Comparison of ENCODE assay signal across 13 cellular contexts in genomic region chr6:127146935-127147334, GRCh38. TPM values are rescaled to one million over a fixed set of nuclear protein-coding genes. Genes with fewer than 3 reads are reported as not detected.
DNase-seq lines count a peak whose midpoint lies in the region; ATAC-seq and TF ChIP-seq lines count a peak whose summit lies in the region.
"Had no signal": no experiment of that assay in that cellular context is flagged by ENCODE, and none has a peak within 500 bp of the region (broad histone marks: within the 10 kb centered on the region; RNA-seq: fewer than 3 reads in every experiment).

No MANE protein-coding gene starts in this region.

- H3K9me3 Mint-ChIP-seq in activated T-helper 1 cell treated with anti-CD3 and anti-CD28 coated beads, Interleukin-12 subunit alpha, Interleukin-12 subunit beta, Interleukin-2, Interleukin-4 antibody, amounts not matched to agents 30 ng/mL and 10 ng/mL and 1 ng/mL, durations not matched to agents 14 hours and 24 hours and 36 hours = no peaks in the 10 kb centered on the region
- H3K9me3 Mint-ChIP-seq in activated CD8-positive, alpha-beta T cell treated with anti-CD3 and anti-CD28 coated beads, Interleukin-2, amount 10 ng/mL, durations not matched to agents 7 days and 5 days (ENCODE audit: insufficient read depth) = no peaks in the 10 kb centered on the region

- H3K36me3 Mint-ChIP-seq in activated T-helper 1 cell treated with anti-CD3 and anti-CD28 coated beads, Interleukin-12 subunit alpha, Interleukin-12 subunit beta, Interleukin-2, Interleukin-4 antibody, amounts not matched to agents 30 ng/mL and 10 ng/mL and 1 ng/mL, durations not matched to agents 14 hours and 24 hours and 36 hours (ENCODE audit: low read depth) = no peaks in the 10 kb centered on the region
- H3K36me3 Mint-ChIP-seq in activated CD8-positive, alpha-beta T cell treated with anti-CD3 and anti-CD28 coated beads, Interleukin-2, amount 10 ng/mL, durations not matched to agents 7 days and 5 days (ENCODE audit: low read depth) = no peaks in the 10 kb centered on the region

- CTCF ChIA-PET in activated CD8-positive, alpha-beta T cell treated with anti-CD3 and anti-CD28 coated beads, Interleukin-2, amount 10 ng/mL, durations not matched to agents 7 days and 5 days (lab: Charles Lee) = interaction anchor here (1.1 kb wide), 1 partner anchor 119 kb away, joined by 3 read pairs; the partner anchor contains the start of gene RNF146

- TF ChIP-seq CTCF in fibroblast of villous mesenchyme (IDR thresholded peaks at IDR 0.05; ENCODE audit: insufficient read depth, low read depth, low read length) = no peak

- ATAC-seq in sciatic nerve = peak; percentile 49
- ATAC-seq in activated CD8-positive, alpha-beta T cell treated with anti-CD3 and anti-CD28 coated beads, Interleukin-2, amount 10 ng/mL, durations not matched to agents 7 days and 5 days = no peak
- ATAC-seq: T-helper 17 cell had no signal

- intact Hi-C loops in sciatic nerve (cut with DNase I) (no loop called here), head of caudate nucleus (cut with DNase I) (no loop called here)
- intact Hi-C loops in activated T-helper 1 cell treated with anti-CD3 and anti-CD28 coated beads, Interleukin-12 subunit alpha, Interleukin-12 subunit beta, Interleukin-2, Interleukin-4 antibody, amounts not matched to agents 30 ng/mL and 10 ng/mL and 1 ng/mL, durations not matched to agents 14 hours and 24 hours and 36 hours (cut with micrococcal nuclease) = no loop called here

- H3K4me3 Mint-ChIP-seq in activated T-helper 1 cell treated with anti-CD3 and anti-CD28 coated beads, Interleukin-12 subunit alpha, Interleukin-12 subunit beta, Interleukin-2, Interleukin-4 antibody, amounts not matched to agents 30 ng/mL and 10 ng/mL and 1 ng/mL, durations not matched to agents 14 hours and 24 hours and 36 hours = no peak overlapping the region
- no peak overlapping the region for H3K4me3 Mint-ChIP-seq in activated CD8-positive, alpha-beta T cell treated with anti-CD3 and anti-CD28 coated beads, Interleukin-2, amount 10 ng/mL, durations not matched to agents 7 days and 5 days
- H3K4me3 Mint-ChIP-seq: T-helper 17 cell had no signal

- peaks cover 5% of the 10 kb centered on the region for H3K4me1 Mint-ChIP-seq in activated T-helper 1 cell treated with anti-CD3 and anti-CD28 coated beads, Interleukin-12 subunit alpha, Interleukin-12 subunit beta, Interleukin-2, Interleukin-4 antibody, amounts not matched to agents 30 ng/mL and 10 ng/mL and 1 ng/mL, durations not matched to agents 14 hours and 24 hours and 36 hours (ENCODE audit: low read depth)
- peaks cover 2% of the 10 kb centered on the region for H3K4me1 Mint-ChIP-seq in activated CD8-positive, alpha-beta T cell treated with anti-CD3 and anti-CD28 coated beads, Interleukin-2, amount 10 ng/mL, durations not matched to agents 7 days and 5 days (ENCODE audit: low read depth)

- H3K4me3 ChIP-seq in fibroblast of villous mesenchyme (ENCODE audit: low read depth, low read length) = no peak overlapping the region
- H3K4me3 ChIP-seq: dorsolateral prefrontal cortex had no signal

- peaks cover 8% of the 10 kb centered on the region for H3K27me3 Mint-ChIP-seq in activated T-helper 1 cell treated with anti-CD3 and anti-CD28 coated beads, Interleukin-12 subunit alpha, Interleukin-12 subunit beta, Interleukin-2, Interleukin-4 antibody, amounts not matched to agents 30 ng/mL and 10 ng/mL and 1 ng/mL, durations not matched to agents 14 hours and 24 hours and 36 hours (ENCODE audit: insufficient read depth)
- H3K27me3 Mint-ChIP-seq in activated CD8-positive, alpha-beta T cell treated with anti-CD3 and anti-CD28 coated beads, Interleukin-2, amount 10 ng/mL, durations not matched to agents 7 days and 5 days (ENCODE audit: low read depth) = peaks cover 19% of the 10 kb centered on the region

- H3K27ac Mint-ChIP-seq in activated T-helper 1 cell treated with anti-CD3 and anti-CD28 coated beads, Interleukin-12 subunit alpha, Interleukin-12 subunit beta, Interleukin-2, Interleukin-4 antibody, amounts not matched to agents 30 ng/mL and 10 ng/mL and 1 ng/mL, durations not matched to agents 14 hours and 24 hours and 36 hours = no peak overlapping the region
- no peak overlapping the region for H3K27ac Mint-ChIP-seq in activated CD8-positive, alpha-beta T cell treated with anti-CD3 and anti-CD28 coated beads, Interleukin-2, amount 10 ng/mL, durations not matched to agents 7 days and 5 days
- H3K27ac Mint-ChIP-seq: T-helper 17 cell had no signal

- peak; percentile 40 for DNase-seq in GM04504 (ENCODE audit: low read depth)
- DNase-seq in RPMI7951 (ENCODE audit: low read depth) = peak; percentile 73
- peak; percentile 91 for DNase-seq in fibroblast of villous mesenchyme (ENCODE audit: low read depth)
- DNase-seq in sciatic nerve (ENCODE audit: low spot score) = no peak
- no peak for DNase-seq in activated T-helper 1 cell treated with anti-CD3 and anti-CD28 coated beads, Interleukin-12 subunit alpha, Interleukin-12 subunit beta, Interleukin-2, Interleukin-4 antibody, amounts not matched to agents 30 ng/mL and 10 ng/mL and 1 ng/mL, durations not matched to agents 14 hours and 24 hours and 36 hours (ENCODE audit: low spot score)
- no peak for DNase-seq in activated CD8-positive, alpha-beta T cell treated with anti-CD3 and anti-CD28 coated beads, Interleukin-2, amount 10 ng/mL, durations not matched to agents 7 days and 5 days
- DNase-seq in NCI-H1105 (lab: John Stamatoyannopoulos, UW) = no peak
- DNase-seq in head of caudate nucleus = no peak
- DNase-seq: activated T-cell treated with anti-CD3 and anti-CD28 coated beads, Interleukin-2, amount 50 U/mL, for 1 hour; dorsolateral prefrontal cortex; NCI-H524 treated with DMSO at 0.1 percent for 48 hours; T-helper 17 cell had no signal

- POLR2A ChIA-PET in activated CD8-positive, alpha-beta T cell treated with anti-CD3 and anti-CD28 coated beads, Interleukin-2, amount 10 ng/mL, durations not matched to agents 7 days and 5 days (lab: Charles Lee) = interaction anchor here (0.7 kb wide), 1 partner anchor 15 kb away, joined by 3 read pairs; no protein-coding TSS in a partner anchor

RNA-seq across cellular contexts. Expression of gene RSPO3, which starts 28.5 kb away (rescaled TPM):
- not detected in 2 replicates for total RNA-seq in RPMI7951 (2014; rRNA removed; shearing (Covaris generic))
- total RNA-seq in fibroblast of villous mesenchyme (0.32 and 4.7 TPM in 2 replicates), sciatic nerve (17.2 TPM)
- total RNA-seq in activated T-helper 1 cell treated with anti-CD3 and anti-CD28 coated beads, Interleukin-12 subunit alpha, Interleukin-12 subunit beta, Interleukin-2, Interleukin-4 antibody, amounts not matched to agents 30 ng/mL and 10 ng/mL and 1 ng/mL, durations not matched to agents 14 hours and 24 hours and 36 hours = not detected in 2 replicates
- total RNA-seq in activated CD8-positive, alpha-beta T cell treated with anti-CD3 and anti-CD28 coated beads, Interleukin-2, amount 10 ng/mL, durations not matched to agents 7 days and 5 days = not detected
- total RNA-seq: G401, T-helper 17 cell had no signal

Comparison
In these comparisons a context has a peak if more than half of its experiments do, and no peak if none do; other contexts are left out.
1. DNase-seq: peak in GM04504 (single experiment), RPMI7951 (single experiment) and fibroblast of villous mesenchyme (single experiment); none in sciatic nerve (single experiment), activated T-helper 1 cell treated with anti-CD3 and anti-CD28 coated beads, Interleukin-12 subunit alpha, Interleukin-12 subunit beta, Interleukin-2, Interleukin-4 antibody, amounts not matched to agents 30 ng/mL and 10 ng/mL and 1 ng/mL, durations not matched to agents 14 hours and 24 hours and 36 hours (single experiment), activated CD8-positive, alpha-beta T cell treated with anti-CD3 and anti-CD28 coated beads, Interleukin-2, amount 10 ng/mL, durations not matched to agents 7 days and 5 days (single experiment), NCI-H1105 (single experiment) and head of caudate nucleus (0 of 42).